18 cellular contexts compared by ENCODE assay signal in genomic region chr15:78325092-78325843, GRCh38. TPM values are rescaled to one million over a fixed set of nuclear protein-coding genes. Genes with fewer than 3 reads are reported as not detected.
DNase-seq lines count a peak whose midpoint lies in the region; ATAC-seq, FAIRE-seq and TF ChIP-seq lines count a peak whose summit lies in the region.
"Had no signal": no experiment of that assay in that cellular context is flagged by ENCODE, and none has a peak within 500 bp of the region (broad histone marks: within the 10 kb centered on the region; RNA-seq: fewer than 3 reads in every experiment).

No MANE protein-coding gene starts in this region.

- H3K9me3 ChIP-seq in H1 (ENCODE audit: insufficient read depth in 2 of 2, low read depth in 1 of 2, low read length in 1 of 2): no peaks in the 10 kb centered on the region
- no peaks in the 10 kb centered on the region for H3K9me3 ChIP-seq in ascending aorta
- H3K9me3 ChIP-seq: thoracic aorta had no signal

- H3K56ac ChIP-seq in H1 (replicated peaks; ENCODE audit: insufficient read length, low read depth, low read length): no peak overlapping the region

- H3K27me3 ChIP-seq in H1 (replicated peaks in 1 of 4; ENCODE audit: control insufficient read depth in 3 of 4, extremely low read depth in 1 of 4, insufficient read depth in 3 of 4, low read length in 3 of 4) (no peaks in the 10 kb centered on the region), ascending aorta (no peaks in the 10 kb centered on the region)

- H2BK12ac ChIP-seq in H1 (ENCODE audit: low read depth, low read length): 0 out of 2 replicates have a peak overlapping the region, but pooled peaks have one; percentile 43

- no peaks in the 10 kb centered on the region for H3K36me3 ChIP-seq in H1 (ENCODE audit: control insufficient read depth in 2 of 4, insufficient read depth in 4 of 4, low read length in 3 of 4)
- H3K36me3 ChIP-seq in ascending aorta: no peaks in the 10 kb centered on the region
- H3K36me3 ChIP-seq: thoracic aorta had no signal

- H4K8ac ChIP-seq in H1 (ENCODE audit: extremely low read depth, insufficient read depth, low read length): no peak overlapping the region

- TF ChIP-seq POLR2A in H1 (IDR thresholded peaks at IDR 0.05; ENCODE audit: control extremely low read depth in 1 of 2, low read depth in 2 of 2, low read length in 2 of 2): no peak

- H3K18ac ChIP-seq in H1 (ENCODE audit: extremely low read depth, low read length): no peak overlapping the region

- TF ChIP-seq RAD21 in H1 (IDR thresholded peaks at IDR 0.05 in 1 of 2, conservative IDR thresholded peaks at IDR 0.05 in 1 of 2; ENCODE audit: low read depth in 2 of 2, low read length in 2 of 2): no peak

- H3K4ac ChIP-seq in H1 (replicated peaks; ENCODE audit: insufficient read length, low read depth, low read length): no peak overlapping the region

- intact Hi-C loops in left colon (cut with DNase I, micrococcal nuclease) (no loop called here), ascending aorta (cut with DNase I) (no loop called here)

- 0 out of 2 replicates have a peak overlapping the region, but pooled peaks have one; percentile 13 for H2AFZ ChIP-seq in H1 (ENCODE audit: low read length)
- H2AFZ ChIP-seq: parathyroid adenoma had no signal

- H3K4me1 ChIP-seq in H1 (replicated peaks in 1 of 4; ENCODE audit: control insufficient read depth in 3 of 4, insufficient read depth in 4 of 4, low read length in 3 of 4): peaks cover 8 to 19% (median 14%) of the 10 kb centered on the region in 4 experiments
- no peaks in the 10 kb centered on the region for H3K4me1 ChIP-seq in ascending aorta
- H3K4me1 ChIP-seq: parathyroid adenoma had no signal

- no peak overlapping the region for H3K23ac ChIP-seq in H1 (ENCODE audit: insufficient read length)

- H2BK5ac ChIP-seq in H1 (ENCODE audit: low read depth, low read length): 0 out of 2 replicates have a peak overlapping the region, but pooled peaks have one; percentile 75

- TF ChIP-seq CTCF in H1 (IDR thresholded peaks at IDR 0.05; ENCODE audit: control extremely low read depth in 1 of 3, insufficient read depth in 1 of 3, low read depth in 1 of 3, low read length in 3 of 3) (no peak), ascending aorta (IDR thresholded peaks at IDR 0.05) (no peak)

- no peak overlapping the region for H3K14ac ChIP-seq in H1 (ENCODE audit: insufficient read length)

- POLR2A ChIA-PET in H1 (lab: Charles Lee; ENCODE audit: partially characterized antibody): no interaction called here

- 0 out of 2 replicates have a peak overlapping the region, but pooled peaks have one; percentile 48 for H2BK20ac ChIP-seq in H1 (ENCODE audit: low read length)

- peak overlapping the region; percentile 12 for H2BK120ac ChIP-seq in H1 (replicated peaks; ENCODE audit: low read depth, low read length)

- H4K20me1 ChIP-seq in H1 (replicated peaks in 1 of 2; ENCODE audit: control insufficient read depth in 1 of 2, insufficient read depth in 2 of 2, low read length in 2 of 2): no peaks in the 10 kb centered on the region

- H2AK5ac ChIP-seq in H1 (ENCODE audit: low read depth, low read length): no peak overlapping the region

- no peak for TF ChIP-seq EP300 in H1 (IDR thresholded peaks at IDR 0.05; ENCODE audit: borderline replicate concordance in 1 of 2, low read depth in 2 of 2, low read length in 2 of 2)

- no peak overlapping the region for H3K4me3 ChIP-seq in H1 (ENCODE audit: extremely low read depth in 1 of 4, insufficient read depth in 2 of 4, low read depth in 3 of 4, low read length in 4 of 4)
- H3K4me3 ChIP-seq in ascending aorta: no peak overlapping the region
- H3K4me3 ChIP-seq: thoracic aorta had no signal

- H3K4me2 ChIP-seq in H1 (ENCODE audit: insufficient read depth in 1 of 2, low read depth in 2 of 2, low read length in 2 of 2): no peak overlapping the region

- no peak overlapping the region for H3K9ac ChIP-seq in H1 (replicated peaks in 1 of 4; ENCODE audit: extremely low read depth in 1 of 4, low read depth in 3 of 4, low read length in 3 of 4)
- H3K9ac ChIP-seq: parathyroid adenoma had no signal

- no peak overlapping the region for H4K5ac ChIP-seq in H1 (ENCODE audit: insufficient read length, low read depth, low read length)

- peak; percentile 61 for DNase-seq in Daoy (ENCODE audit: low read depth)
- DNase-seq in RCC 7860 (ENCODE audit: low spot score): peak; percentile 4
- no peak for DNase-seq in H1 (ENCODE audit: low read depth in 1 of 2, low spot score in 2 of 2)
- DNase-seq in left colon: no peak
- DNase-seq in GOT3 (lab: John Stamatoyannopoulos, UW): no peak
- DNase-seq in activated naive CD4-positive, alpha-beta T cell treated with anti-CD3 and anti-CD28 coated beads, Interleukin-2, amount 50 U/mL, for 16 hours: no peak
- no peak for DNase-seq in ascending aorta (ENCODE audit: low spot score in 2 of 2)
- DNase-seq: activated CD8-positive, alpha-beta memory T cell treated with anti-CD3 and anti-CD28 coated beads, Interleukin-2, amount 10 ng/mL, durations not matched to agents 7 days and 5 days; activated naive CD4-positive, alpha-beta T cell treated with Interleukin-2 at 50 U/mL for 16 hours; AML-193; cerebellar nuclear complex; DMS 273 treated with DMSO at 0.1 percent for 48 hours; NCI-H2227 treated with DMSO at 0.1 percent for 48 hours; SW 1271 had no signal

- H2BK15ac ChIP-seq in H1 (ENCODE audit: low read length): no peak overlapping the region

- no peaks in the 10 kb centered on the region for H3K23me2 ChIP-seq in H1 (ENCODE audit: low read depth, low read length)

- no peaks in the 10 kb centered on the region for H3K79me2 ChIP-seq in H1 (ENCODE audit: control insufficient read depth in 1 of 2, insufficient read depth in 2 of 2, low read length in 2 of 2)
- H3K79me2 ChIP-seq: parathyroid adenoma had no signal

- H3K27ac ChIP-seq in H1 (ENCODE audit: low read depth, low read length) (no peak overlapping the region), ascending aorta (no peak overlapping the region)
- H3K27ac ChIP-seq: parathyroid adenoma, thoracic aorta had no signal

- ATAC-seq in left colon: peak; percentile 58
- no peak for ATAC-seq in GM18907 (IDR thresholded peaks at IDR 0.05; ENCODE audit: unreplicated experiment)
- ATAC-seq: activated CD8-positive, alpha-beta memory T cell treated with anti-CD3 and anti-CD28 coated beads, Interleukin-2, amount 10 ng/mL, durations not matched to agents 7 days and 5 days had no signal

- H4K91ac ChIP-seq in H1 (replicated peaks; ENCODE audit: insufficient read length, low read length): peak overlapping the region; percentile 10

- 86% methylated on average over 7 of the region's 7 CpGs; no CpG with 5 or more reads in 1 of the 2 experiments for WGBS in H1 (ENCODE audit: extremely low coverage in 1 of 2, insufficient coverage in 1 of 2, insufficient read length in 1 of 2, insufficient replicate concordance in 2 of 2, low coverage in 1 of 2, low lambda C conversion rate in 2 of 2, missing lambda C conversion rate in 1 of 2), 2 experiments

- no peaks in the 10 kb centered on the region for H3K79me1 ChIP-seq in H1 (ENCODE audit: low read depth, low read length)

- FAIRE-seq in RCC 7860 (lab: Jason Lieb, UNC): no peak
- FAIRE-seq in H1 (lab: Jason Lieb, UNC): peak; percentile 32

- CTCF ChIA-PET in H1 (lab: Charles Lee; ENCODE audit: partially characterized antibody): interaction anchor here (0.7 to 5.6 kb wide), 7 partner anchors 8 to 97 kb away, joined by 3 to 42 read pairs (median 14); partner anchors contain the start of gene CRABP1

TF ChIP-seq in H1, 55 proteins besides CTCF, POLR2A, EP300 and RAD21:
- TF ChIP-seq TCF12 (IDR thresholded peaks at IDR 0.05; ENCODE audit: low read depth, low read length) (no peak), HDAC2 (IDR thresholded peaks at IDR 0.05; ENCODE audit: borderline replicate concordance in 1 of 2, low read depth in 2 of 2, low read length in 2 of 2) (no peak), POLR2AphosphoS5 (IDR thresholded peaks at IDR 0.05; ENCODE audit: low read depth, low read length) (no peak), ASH2L (IDR thresholded peaks at IDR 0.05; ENCODE audit: low read length) (no peak), USF2 (IDR thresholded peaks at IDR 0.05; ENCODE audit: low read length) (no peak), TAF1 (IDR thresholded peaks at IDR 0.05; ENCODE audit: low read depth, low read length) (no peak), FOSL1 (IDR thresholded peaks at IDR 0.05; ENCODE audit: insufficient read depth, low read depth, low read length) (no peak)

RNA-seq across cellular contexts. Expression of gene CRABP1, which starts 14.9 kb away (rescaled TPM):
- 0.23 and 2.2 TPM in 2 replicates for total RNA-seq in Daoy (2014; rRNA removed; shearing (Covaris generic))
- 385 and 388 TPM in 2 replicates for total RNA-seq in H1 (2021; fragmentation: NEBNext Ultra II Directional; extraction: Animal tissue kit (Norgen Biotek cat#: 25700))
- 600 and 655 TPM in 2 replicates for polyA plus RNA-seq in H1 (2011; rRNA removed)
- 622 TPM for polyA plus RNA-seq in H1 (2011; cell fraction: cytosol; rRNA removed)
- 325 TPM for polyA plus RNA-seq in H1 (2011; cell fraction: nucleus; rRNA removed)
- 523 to 649 TPM (median 571 TPM) in 4 replicates for polyA plus RNA-seq in H1 (2012, experiment 1 of 2)
- polyA plus RNA-seq in H1 (2012, experiment 2 of 2): 653 TPM
- polyA plus RNA-seq in H1 (2013, experiment 1 of 2): 321 TPM
- 337 TPM for polyA plus RNA-seq in H1 (2013, experiment 2 of 2)
- 149 and 152 TPM in 2 replicates for polyA minus RNA-seq in H1 (2011; rRNA and poly(A)+ RNA removed)
- polyA minus RNA-seq in H1 (2011; cell fraction: cytosol; rRNA and poly(A)+ RNA removed): 118 TPM
- 94.2 TPM for polyA minus RNA-seq in H1 (2011; cell fraction: nucleus; rRNA and poly(A)+ RNA removed)
- 1 to 10 TPM in 1 of 2 donors, under 1 TPM in 1; 0.61 to 1.5 TPM for total RNA-seq in left colon
- not detected for total RNA-seq in ascending aorta
- total RNA-seq: activated CD8-positive, alpha-beta memory T cell treated with anti-CD3 and anti-CD28 coated beads, Interleukin-2, amount 10 ng/mL, durations not matched to agents 7 days and 5 days had no signal
- polyA plus RNA-seq: IgD-negative memory B cell had no signal

RNA-seq across cellular contexts. Expression of gene SKIC8, which starts 25.9 kb away (rescaled TPM):
- total RNA-seq in Daoy (2014; rRNA removed; shearing (Covaris generic)): 104 and 162 TPM in 2 replicates
- 44.2 and 44.7 TPM in 2 replicates for total RNA-seq in H1 (2021; fragmentation: NEBNext Ultra II Directional; extraction: Animal tissue kit (Norgen Biotek cat#: 25700))
- polyA plus RNA-seq in H1 (2011; rRNA removed): 42.3 and 77.7 TPM in 2 replicates
- polyA plus RNA-seq in H1 (2011; cell fraction: cytosol; rRNA removed): 82.0 TPM
- polyA plus RNA-seq in H1 (2011; cell fraction: nucleus; rRNA removed): 37.9 TPM
- polyA plus RNA-seq in H1 (2012, experiment 1 of 2): 58.8 to 64.1 TPM (median 60.1 TPM) in 4 replicates
- 23.9 TPM for polyA plus RNA-seq in H1 (2012, experiment 2 of 2)
- polyA plus RNA-seq in H1 (2013, experiment 1 of 2): 39.0 TPM
- 37.6 TPM for polyA plus RNA-seq in H1 (2013, experiment 2 of 2)
- polyA minus RNA-seq in H1 (2011; rRNA and poly(A)+ RNA removed): 58.5 and 78.2 TPM in 2 replicates
- 44.5 TPM for polyA minus RNA-seq in H1 (2011; cell fraction: cytosol; rRNA and poly(A)+ RNA removed)
- 22.7 TPM for polyA minus RNA-seq in H1 (2011; cell fraction: nucleus; rRNA and poly(A)+ RNA removed)
- total RNA-seq in left colon (10 to 100 TPM; 33.2 to 35.1 TPM), ascending aorta (19.9 TPM)

Comparison
In these comparisons a context has a peak if more than half of its experiments do, and no peak if none do; other contexts are left out.
1. DNase-seq: peak in Daoy (single experiment) and RCC 7860 (single experiment); none in H1 (0 of 2), left colon (0 of 2), GOT3 (single experiment), activated naive CD4-positive, alpha-beta T cell treated with anti-CD3 and anti-CD28 coated beads, Interleukin-2, amount 50 U/mL, for 16 hours (single experiment) and ascending aorta (0 of 2).
2. RNA of gene CRABP1, which starts 14.9 kb away (total RNA-seq): 385 to 388 TPM in H1; 0.61 to 1.5 TPM in left colon, 0.23 to 2.2 TPM in Daoy and not detected in ascending aorta (single experiment); every median in the first group is over 100 times any median in the second.